27 cellular contexts compared by ENCODE assay signal in genomic region chr13:112103260-112103843, GRCh38. TPM values are rescaled to one million over a fixed set of nuclear protein-coding genes. Genes with fewer than 3 reads are reported as not detected.
"Had no signal": no experiment of that assay in that cellular context is flagged by ENCODE, and none has a peak within 500 bp of the region (broad histone marks: within the 10 kb centered on the region; RNA-seq: fewer than 3 reads in every experiment).

No MANE protein-coding gene starts in this region.

- H3K36me3 ChIP-seq: ovary, tibial artery had no signal

- H3K27ac Mint-ChIP-seq: activated CD4-positive, alpha-beta memory T cell treated with anti-CD3 and anti-CD28 coated beads for 36 hours; activated naive CD4-positive, alpha-beta T cell treated with anti-CD3 and anti-CD28 coated beads, Interleukin-2, amount 10 ng/mL, durations not matched to agents 7 days and 5 days; memory B cell; naive B cell; stimulated activated effector memory CD8-positive, alpha-beta T cell treated with anti-CD3 and anti-CD28 coated beads, Interleukin-12 subunit alpha, Interleukin-12 subunit beta, amount 100 ng/mL, for 72 hours; stimulated activated naive CD8-positive, alpha-beta T cell treated with anti-CD3 and anti-CD28 coated beads, Interleukin-15, amount 100 ng/mL, for 72 hours; T-helper 1 cell treated with Interleukin-12 subunit alpha and Interleukin-12 subunit beta and Interleukin-4 antibody, amounts not matched to agents 30 μg/mL and 1 μg/mL, for 36 hours had no signal

- H3K9me3 ChIP-seq: ovary, tibial artery had no signal

- H3K4me1 Mint-ChIP-seq: activated naive CD4-positive, alpha-beta T cell treated with anti-CD3 and anti-CD28 coated beads, Interleukin-2, amount 10 ng/mL, durations not matched to agents 7 days and 5 days; memory B cell; stimulated activated effector memory CD8-positive, alpha-beta T cell treated with anti-CD3 and anti-CD28 coated beads, Interleukin-12 subunit alpha, Interleukin-12 subunit beta, amount 100 ng/mL, for 72 hours; stimulated activated naive CD8-positive, alpha-beta T cell treated with anti-CD3 and anti-CD28 coated beads, Interleukin-15, amount 100 ng/mL, for 72 hours had no signal

- H3K36me3 Mint-ChIP-seq: activated CD4-positive, alpha-beta memory T cell treated with anti-CD3 and anti-CD28 coated beads for 36 hours; memory B cell; naive B cell; stimulated activated effector memory CD8-positive, alpha-beta T cell treated with anti-CD3 and anti-CD28 coated beads, Interleukin-12 subunit alpha, Interleukin-12 subunit beta, amount 100 ng/mL, for 72 hours had no signal

- H3K4me1 ChIP-seq: foreskin keratinocyte had no signal

- H3K27me3 ChIP-seq: ovary had no signal

- H3K4me3 ChIP-seq: ovary, skin epidermis, tibial artery had no signal

- H3K27ac ChIP-seq: foreskin keratinocyte, ovary, skin epidermis, tibial artery had no signal

- ATAC-seq: foreskin keratinocyte; left cardiac atrium; stimulated activated effector memory CD8-positive, alpha-beta T cell treated with anti-CD3 and anti-CD28 coated beads, Interleukin-12 subunit alpha, Interleukin-12 subunit beta, amount 100 ng/mL, for 72 hours; stimulated activated naive CD8-positive, alpha-beta T cell treated with anti-CD3 and anti-CD28 coated beads, Interleukin-15, amount 100 ng/mL, for 72 hours had no signal

- H3K9me3 Mint-ChIP-seq: activated CD4-positive, alpha-beta memory T cell treated with anti-CD3 and anti-CD28 coated beads for 36 hours; activated naive CD4-positive, alpha-beta T cell treated with anti-CD3 and anti-CD28 coated beads, Interleukin-2, amount 10 ng/mL, durations not matched to agents 7 days and 5 days; memory B cell; naive B cell; stimulated activated effector memory CD8-positive, alpha-beta T cell treated with anti-CD3 and anti-CD28 coated beads, Interleukin-12 subunit alpha, Interleukin-12 subunit beta, amount 100 ng/mL, for 72 hours; stimulated activated naive CD8-positive, alpha-beta T cell treated with anti-CD3 and anti-CD28 coated beads, Interleukin-15, amount 100 ng/mL, for 72 hours; T-helper 1 cell treated with Interleukin-12 subunit alpha and Interleukin-12 subunit beta and Interleukin-4 antibody, amounts not matched to agents 30 μg/mL and 1 μg/mL, for 36 hours had no signal

- DNase-seq: activated CD4-positive, alpha-beta memory T cell treated with anti-CD3 and anti-CD28 coated beads for 36 hours; activated CD4-positive, alpha-beta T cell treated with anti-CD3 and anti-CD28 coated beads for 4 hours; activated CD4-positive, CD25-positive, alpha-beta regulatory T cell; activated effector memory CD4-positive, alpha-beta T cell treated with anti-CD3 and anti-CD28 coated beads, Interleukin-2, amount 50 U/mL, for 16 hours; activated naive CD4-positive, alpha-beta T cell treated with anti-CD3 and anti-CD28 coated beads, Interleukin-2, amount 10 ng/mL, durations not matched to agents 7 days and 5 days; activated T-cell treated with anti-CD3 and anti-CD28 coated beads for 4 hours; cortex of kidney; effector CD4-positive, alpha-beta T cell; erythroblast; foreskin keratinocyte; islet precursor cell; left cardiac atrium; naive B cell; ovary; stimulated activated CD4-positive, alpha-beta T cell treated with anti-CD3 and anti-CD28 coated beads, Interleukin-1b, Interleukin-23, amount 100 ng/mL, for 48 hours; stimulated activated naive CD8-positive, alpha-beta T cell treated with anti-CD3 and anti-CD28 coated beads, Interleukin-15, amount 100 ng/mL, for 72 hours; T1000 had no signal

- H3K4me3 Mint-ChIP-seq: activated CD4-positive, alpha-beta memory T cell treated with anti-CD3 and anti-CD28 coated beads for 36 hours; activated naive CD4-positive, alpha-beta T cell treated with anti-CD3 and anti-CD28 coated beads, Interleukin-2, amount 10 ng/mL, durations not matched to agents 7 days and 5 days; memory B cell; naive B cell; stimulated activated effector memory CD8-positive, alpha-beta T cell treated with anti-CD3 and anti-CD28 coated beads, Interleukin-12 subunit alpha, Interleukin-12 subunit beta, amount 100 ng/mL, for 72 hours; stimulated activated naive CD8-positive, alpha-beta T cell treated with anti-CD3 and anti-CD28 coated beads, Interleukin-15, amount 100 ng/mL, for 72 hours; T-helper 1 cell treated with Interleukin-12 subunit alpha and Interleukin-12 subunit beta and Interleukin-4 antibody, amounts not matched to agents 30 μg/mL and 1 μg/mL, for 36 hours had no signal

RNA-seq across cellular contexts. Expression of gene SOX1, which starts 36.4 kb away (rescaled TPM):
- total RNA-seq: activated CD4-positive, alpha-beta memory T cell treated with anti-CD3 and anti-CD28 coated beads for 36 hours; foreskin keratinocyte; glomerular endothelial cell; left cardiac atrium; liver; mucosa of gallbladder; ovary; pulmonary artery endothelial cell; urinary bladder had no signal
- polyA plus RNA-seq: foreskin keratinocyte, liver, ovary, urinary bladder had no signal
